19 cellular contexts compared by ENCODE assay signal in genomic region chr2:120780402-120780801, GRCh38. TPM values are rescaled to one million over a fixed set of nuclear protein-coding genes. Genes with fewer than 3 reads are reported as not detected.
DNase-seq lines count a peak whose midpoint lies in the region; ATAC-seq and TF ChIP-seq lines count a peak whose summit lies in the region.
"Had no signal": no experiment of that assay in that cellular context is flagged by ENCODE, and none has a peak within 500 bp of the region (broad histone marks: within the 10 kb centered on the region; RNA-seq: fewer than 3 reads in every experiment).

No MANE protein-coding gene starts in this region.

- no peak overlapping the region for H3K4me3 Mint-ChIP-seq in CD14-positive monocyte
- H3K4me3 Mint-ChIP-seq: activated CD4-positive, alpha-beta memory T cell treated with anti-CD3 and anti-CD28 coated beads for 36 hours; activated T-cell treated with anti-CD3 and anti-CD28 coated beads, Interleukin-2, amount 50 U/mL, for 72 hours; stimulated activated naive B cell treated with anti-CD40 and anti-IgM and Interleukin-4, amounts not matched to agents 10 μg/mL and 1 μg/mL and 100 μg/mL, for 72 hours had no signal

- BruUV-seq in PC-3 (replicated peaks; lab: Mats Ljungman, UMichigan): no TSS peak

- TF ChIP-seq CTCF in fibroblast of pulmonary artery (IDR thresholded peaks at IDR 0.05; ENCODE audit: low read length, missing control alignments) (no peak), osteoblast (IDR thresholded peaks at IDR 0.05; ENCODE audit: extremely low read depth, low read depth, low read length) (no peak), CD14-positive monocyte (IDR thresholded peaks at IDR 0.05) (no peak), PC-3 (conservative IDR thresholded peaks at IDR 0.05; ENCODE audit: low read depth, low read length) (no peak), uterus (IDR thresholded peaks at IDR 0.05) (no peak)

- ATAC-seq in PC-3: no peak
- ATAC-seq: activated T-cell treated with anti-CD3 and anti-CD28 coated beads, Interleukin-2, amount 50 U/mL, for 72 hours; stimulated activated naive B cell treated with anti-CD40 and anti-IgM and Interleukin-4, amounts not matched to agents 10 μg/mL and 1 μg/mL and 100 μg/mL, for 72 hours had no signal

- H4K20me1 ChIP-seq in GM23248 (ENCODE audit: insufficient read depth) (no peaks in the 10 kb centered on the region), osteoblast (ENCODE audit: insufficient read depth, low read length) (peaks cover 81% of the 10 kb centered on the region), PC-3 (ENCODE audit: low read length) (no peaks in the 10 kb centered on the region)

- in situ Hi-C loops in GM23248 (cut with MboI): no loop called here

- H3K9ac ChIP-seq in GM23248: no peak overlapping the region
- H3K9ac ChIP-seq in PC-3 (ENCODE audit: low read length): no peak overlapping the region
- H3K9ac ChIP-seq: KMS-11 had no signal

- no peaks in the 10 kb centered on the region for H3K36me3 ChIP-seq in GM23248 (ENCODE audit: low read depth)
- H3K36me3 ChIP-seq in osteoblast (ENCODE audit: insufficient read depth, low read length): no peaks in the 10 kb centered on the region
- no peaks in the 10 kb centered on the region for H3K36me3 ChIP-seq in PC-3 (ENCODE audit: low read depth, low read length)
- H3K36me3 ChIP-seq in uterus: no peaks in the 10 kb centered on the region

- no peaks in the 10 kb centered on the region for H3K9me3 ChIP-seq in GM23248 (ENCODE audit: low read depth)
- H3K9me3 ChIP-seq in osteoblast (ENCODE audit: low read depth, low read length): no peaks in the 10 kb centered on the region
- H3K9me3 ChIP-seq in PC-3 (ENCODE audit: low read length): no peaks in the 10 kb centered on the region
- H3K9me3 ChIP-seq in uterus: no peaks in the 10 kb centered on the region

- TF ChIP-seq POLR2A in uterus (IDR thresholded peaks at IDR 0.05): no peak

- H3K9me2 ChIP-seq in GM23248 (ENCODE audit: insufficient read depth) (no peaks in the 10 kb centered on the region), PC-3 (replicated peaks; ENCODE audit: low read length) (no peaks in the 10 kb centered on the region)

- H3K27me3 ChIP-seq in GM23248 (replicated peaks; ENCODE audit: insufficient read depth) (no peaks in the 10 kb centered on the region), osteoblast (ENCODE audit: insufficient read depth, low read length) (no peaks in the 10 kb centered on the region), PC-3 (ENCODE audit: low read length) (no peaks in the 10 kb centered on the region), uterus (no peaks in the 10 kb centered on the region)

- DNase-seq in GM23248 (no peak), NCI-H226 (peak; percentile 59), fibroblast of pulmonary artery (ENCODE audit: low read depth) (peak; percentile 40), osteoblast (ENCODE audit: insufficient read length, low spot score, missing footprints) (peak; percentile 44), iPS-NIHi7 (ENCODE audit: extremely low spot score) (no peak), CD14-positive monocyte (ENCODE audit: low spot score) (no peak), PC-3 (no peak), uterus (no peak)
- DNase-seq: activated CD4-positive, alpha-beta memory T cell treated with anti-CD3 and anti-CD28 coated beads for 36 hours; activated T-cell treated with anti-CD3 and anti-CD28 coated beads, Interleukin-2, amount 50 U/mL, for 72 hours; effector memory CD4-positive, alpha-beta T cell; NCI-H1105 treated with DMSO at 0.1 percent for 48 hours; small intestine; stimulated activated naive B cell treated with anti-CD40 and anti-IgM and Interleukin-4, amounts not matched to agents 10 μg/mL and 1 μg/mL and 100 μg/mL, for 72 hours had no signal

- peak overlapping the region; percentile 10 for H3K4me2 ChIP-seq in GM23248 (ENCODE audit: unreplicated experiment)
- no peak overlapping the region for H3K4me2 ChIP-seq in osteoblast (ENCODE audit: insufficient read depth, low read length)
- no peak overlapping the region for H3K4me2 ChIP-seq in PC-3 (ENCODE audit: low read length)
- H3K4me2 ChIP-seq: KMS-11 had no signal

- H3K27ac ChIP-seq in GM23248 (no peak overlapping the region), osteoblast (ENCODE audit: low read depth, low read length) (no peak overlapping the region), PC-3 (ENCODE audit: low read length) (no peak overlapping the region), uterus (no peak overlapping the region)
- H3K27ac ChIP-seq: HL-60, KMS-11, SK-N-MC had no signal

- H3K79me2 ChIP-seq in GM23248 (ENCODE audit: insufficient read depth): peaks cover 73% of the 10 kb centered on the region
- H3K79me2 ChIP-seq in osteoblast (ENCODE audit: insufficient read depth, low read length): peaks cover 88% of the 10 kb centered on the region
- no peaks in the 10 kb centered on the region for H3K79me2 ChIP-seq in PC-3 (ENCODE audit: low read length)

- 0 out of 2 replicates have a peak, but pooled peaks cover 7% of the 10 kb centered on the region for H3F3A ChIP-seq in GM23248 (ENCODE audit: insufficient read depth)
- no peaks in the 10 kb centered on the region for H3F3A ChIP-seq in PC-3 (ENCODE audit: low read length, unreplicated experiment)

- no peaks in the 10 kb centered on the region for H3K9me3 Mint-ChIP-seq in CD14-positive monocyte
- H3K9me3 Mint-ChIP-seq: activated CD4-positive, alpha-beta memory T cell treated with anti-CD3 and anti-CD28 coated beads for 36 hours; activated T-cell treated with anti-CD3 and anti-CD28 coated beads, Interleukin-2, amount 50 U/mL, for 72 hours; stimulated activated naive B cell treated with anti-CD40 and anti-IgM and Interleukin-4, amounts not matched to agents 10 μg/mL and 1 μg/mL and 100 μg/mL, for 72 hours had no signal

- POLR2A ChIA-PET in PC-3 (lab: Charles Lee; ENCODE audit: unreplicated experiment): no interaction called here

- peaks cover 4% of the 10 kb centered on the region for H3K4me1 Mint-ChIP-seq in CD14-positive monocyte
- H3K4me1 Mint-ChIP-seq: stimulated activated naive B cell treated with anti-CD40 and anti-IgM and Interleukin-4, amounts not matched to agents 10 μg/mL and 1 μg/mL and 100 μg/mL, for 72 hours had no signal

- WGBS in GM23248 (ENCODE audit: low coverage in 1 of 2, low lambda C conversion rate in 2 of 2, missing lambda C conversion rate in 2 of 2), 2 experiments: 54% methylated on average over 7 of the region's 7 CpGs

- no peak overlapping the region for H3K27ac Mint-ChIP-seq in CD14-positive monocyte
- H3K27ac Mint-ChIP-seq: activated CD4-positive, alpha-beta memory T cell treated with anti-CD3 and anti-CD28 coated beads for 36 hours; activated T-cell treated with anti-CD3 and anti-CD28 coated beads, Interleukin-2, amount 50 U/mL, for 72 hours; stimulated activated naive B cell treated with anti-CD40 and anti-IgM and Interleukin-4, amounts not matched to agents 10 μg/mL and 1 μg/mL and 100 μg/mL, for 72 hours had no signal

- CTCF ChIA-PET in PC-3 (lab: Charles Lee): no interaction called here

- peaks cover 5 to 9% (median 9%) of the 10 kb centered on the region in 3 donors for H3K27me3 Mint-ChIP-seq in CD14-positive monocyte (ENCODE audit: low read depth in 3 of 3)
- H3K27me3 Mint-ChIP-seq: activated CD4-positive, alpha-beta memory T cell treated with anti-CD3 and anti-CD28 coated beads for 36 hours; stimulated activated naive B cell treated with anti-CD40 and anti-IgM and Interleukin-4, amounts not matched to agents 10 μg/mL and 1 μg/mL and 100 μg/mL, for 72 hours had no signal

- H3K4me3 ChIP-seq in GM23248 (no peak overlapping the region), fibroblast of pulmonary artery (replicated peaks; ENCODE audit: low read depth, low read length) (no peak overlapping the region), osteoblast (ENCODE audit: insufficient read depth, low read length) (no peak overlapping the region), PC-3 (ENCODE audit: low read length) (no peak overlapping the region), uterus (no peak overlapping the region)
- H3K4me3 ChIP-seq: SK-N-MC had no signal

- H3K36me3 Mint-ChIP-seq in CD14-positive monocyte: no peaks in the 10 kb centered on the region
- H3K36me3 Mint-ChIP-seq: activated CD4-positive, alpha-beta memory T cell treated with anti-CD3 and anti-CD28 coated beads for 36 hours; stimulated activated naive B cell treated with anti-CD40 and anti-IgM and Interleukin-4, amounts not matched to agents 10 μg/mL and 1 μg/mL and 100 μg/mL, for 72 hours had no signal

- H3K4me1 ChIP-seq in GM23248 (ENCODE audit: insufficient read depth) (peaks cover 37% of the 10 kb centered on the region), osteoblast (ENCODE audit: insufficient read depth, low read length) (peaks cover 25% of the 10 kb centered on the region), PC-3 (ENCODE audit: insufficient read depth, low read length) (peaks cover 16% of the 10 kb centered on the region), uterus (no peaks in the 10 kb centered on the region)

- H2AFZ ChIP-seq in GM23248 (no peak overlapping the region), osteoblast (ENCODE audit: low read length) (no peak overlapping the region), PC-3 (ENCODE audit: low read length) (no peak overlapping the region)

- intact Hi-C loops in CD14-positive monocyte (cut with micrococcal nuclease) (no loop called here), PC-3 (cut with micrococcal nuclease) (loop anchor here (5.0 kb wide), 1 partner anchor 43 kb away; the partner anchor contains the start of gene GLI2), uterus (cut with DNase I; ENCODE audit: low total_unique reads) (no loop called here)

RNA-seq across cellular contexts. Expression of gene GLI2, which starts 44.7 kb away (rescaled TPM):
- total RNA-seq in GM23248 (2014; rRNA removed; shearing (Covaris generic)): 5.1 and 8.3 TPM in 2 replicates
- 9.0 and 9.6 TPM in 2 replicates for polyA plus RNA-seq in GM23248 (2016; fragmentation: Nextera tagmentation; extraction: Ambion mirVana)
- 3.8 and 10.1 TPM in 2 replicates for total RNA-seq in osteoblast
- not detected for polyA plus RNA-seq in CD14-positive monocyte
- total RNA-seq in PC-3 (2014; rRNA removed): 4.0 and 30.3 TPM in 2 replicates
- total RNA-seq in uterus: 10 to 100 TPM in 2 of 4 donors, 1 to 10 TPM in 2; 2.9 to 23.6 (median 12.9) TPM
- total RNA-seq: activated CD4-positive, alpha-beta memory T cell treated with anti-CD3 and anti-CD28 coated beads for 36 hours; activated T-cell treated with anti-CD3 and anti-CD28 coated beads, Interleukin-2, amount 50 U/mL, for 72 hours; lung microvascular endothelial cell; OCI-LY7 had no signal

Comparison
In these comparisons a context has a peak if more than half of its experiments do, and no peak if none do; other contexts are left out.
1. DNase-seq: peak in NCI-H226 (single experiment), fibroblast of pulmonary artery (single experiment) and osteoblast (single experiment); none in GM23248 (single experiment), iPS-NIHi7 (single experiment), CD14-positive monocyte (single experiment), PC-3 (single experiment) and uterus (0 of 2).